8 cellular contexts compared by ENCODE assay signal in genomic region chr6:31497595-31498476, GRCh38. TPM values are rescaled to one million over a fixed set of nuclear protein-coding genes. Genes with fewer than 3 reads are reported as not detected.
DNase-seq lines count a peak whose midpoint lies in the region; ATAC-seq and TF ChIP-seq lines count a peak whose summit lies in the region.

Gene MICB (plus strand): TSS chr6:31498145. CDS start chr6:31498194, 49 bp downstream.

- H3K27me3 Mint-ChIP-seq in activated CD8-positive, alpha-beta memory T cell treated with anti-CD3 and anti-CD28 coated beads, Interleukin-2, amount 10 ng/mL, durations not matched to agents 7 days and 5 days: no peaks in the 10 kb centered on the region

- no peak within 1 kb of the TSS for H3K27ac ChIP-seq in mesodermal cell (ENCODE audit: low read depth, low read length, severe bottlenecking)

- DNase-seq in GM13976 (ENCODE audit: low spot score) (peak; percentile 89), NCI-H748 (lab: John Stamatoyannopoulos, UW; ENCODE audit: unreplicated experiment) (peak; percentile 97), SHP77 (lab: John Stamatoyannopoulos, UW) (no peak)
- peak; percentile 91 for DNase-seq in activated CD8-positive, alpha-beta memory T cell treated with anti-CD3 and anti-CD28 coated beads, Interleukin-2, amount 10 ng/mL, durations not matched to agents 7 days and 5 days
- DNase-seq in stimulated activated CD8-positive, alpha-beta memory T cell treated with anti-CD3 and anti-CD28 coated beads, Interleukin-2, amount 100 ng/mL, for 1 hour (ENCODE audit: low read depth in 2 of 2): peak; percentile 69 to 76

- in situ Hi-C loops in GM13976 (cut with MboI; ENCODE audit: low sequenced_read_pairs, unreplicated experiment) (loop anchor here (10.0 kb wide), 1 partner anchor 97 kb away; the partner anchor contains the start of gene NCR3), endometrial microvascular endothelial cells (cut with HindIII; ENCODE audit: inconsistent ontology term, low pct_unique_long_range_greater_than_20kb, low sequenced_read_pairs) (no loop called here)

- peak; percentile 63 for ATAC-seq in HG02885 (IDR thresholded peaks at IDR 0.05; ENCODE audit: poor library complexity, unreplicated experiment)
- peak; percentile 70 for ATAC-seq in activated CD8-positive, alpha-beta memory T cell treated with anti-CD3 and anti-CD28 coated beads, Interleukin-2, amount 10 ng/mL, durations not matched to agents 7 days and 5 days

- peaks cover 64% of the 10 kb centered on the region for H3K4me1 Mint-ChIP-seq in activated CD8-positive, alpha-beta memory T cell treated with anti-CD3 and anti-CD28 coated beads, Interleukin-2, amount 10 ng/mL, durations not matched to agents 7 days and 5 days

- 1% methylated on average over 38 to 40 of the region's 61 CpGs for WGBS in mesodermal cell (ENCODE audit: insufficient coverage in 2 of 2), 2 experiments

- peaks cover 24% of the 10 kb centered on the region for H3K36me3 Mint-ChIP-seq in activated CD8-positive, alpha-beta memory T cell treated with anti-CD3 and anti-CD28 coated beads, Interleukin-2, amount 10 ng/mL, durations not matched to agents 7 days and 5 days

- H3K36me3 ChIP-seq in mesodermal cell (ENCODE audit: control insufficient read depth, insufficient read depth, low read length): no peaks in the 10 kb centered on the region

- peaks cover 7% of the 10 kb centered on the region for H3K4me1 ChIP-seq in mesodermal cell (ENCODE audit: control insufficient read depth, insufficient read depth, low read length, poor library complexity, severe bottlenecking)

- no peaks in the 10 kb centered on the region for H3K9me3 Mint-ChIP-seq in activated CD8-positive, alpha-beta memory T cell treated with anti-CD3 and anti-CD28 coated beads, Interleukin-2, amount 10 ng/mL, durations not matched to agents 7 days and 5 days (ENCODE audit: low read depth)

- H3K4me3 ChIP-seq in mesodermal cell (ENCODE audit: extremely low read depth, insufficient read depth, low read length, poor library complexity, severe bottlenecking): peak within 1 kb of the TSS; percentile 50

- peak within 1 kb of the TSS; percentile 83 for H3K27ac Mint-ChIP-seq in activated CD8-positive, alpha-beta memory T cell treated with anti-CD3 and anti-CD28 coated beads, Interleukin-2, amount 10 ng/mL, durations not matched to agents 7 days and 5 days

- TF ChIP-seq CTCF in GM13976 (IDR thresholded peaks at IDR 0.05; ENCODE audit: borderline replicate concordance, control extremely low read depth, extremely low read depth, insufficient read depth, missing control alignments): no peak

- CTCF ChIA-PET in activated CD8-positive, alpha-beta memory T cell treated with anti-CD3 and anti-CD28 coated beads, Interleukin-2, amount 10 ng/mL, durations not matched to agents 7 days and 5 days (lab: Charles Lee): interaction anchor here (0.6 to 7.8 kb wide), 7 partner anchors 14 to 123 kb away, joined by 3 to 88 read pairs (median 5); partner anchors contain the start of genes ATP6V1G2, DDX39B and NFKBIL1

- H3K4me3 Mint-ChIP-seq in activated CD8-positive, alpha-beta memory T cell treated with anti-CD3 and anti-CD28 coated beads, Interleukin-2, amount 10 ng/mL, durations not matched to agents 7 days and 5 days: peak within 1 kb of the TSS; percentile 76

- H3K9me3 ChIP-seq in mesodermal cell (ENCODE audit: control insufficient read depth, low read length): no peaks in the 10 kb centered on the region

RNA-seq across cellular contexts. Expression of gene MICB, which starts in this region (rescaled TPM):
- 10 to 100 TPM; 44.1 to 63.8 TPM for total RNA-seq in activated CD8-positive, alpha-beta memory T cell treated with anti-CD3 and anti-CD28 coated beads, Interleukin-2, amount 10 ng/mL, durations not matched to agents 7 days and 5 days
- total RNA-seq in endometrial microvascular endothelial cells (ENCODE audit: inconsistent ontology term): 26.1 TPM
- 6.9 TPM for polyA plus RNA-seq in mesodermal cell (2013, experiment 1 of 2)
- polyA plus RNA-seq in mesodermal cell (2013, experiment 2 of 2): 5.7 TPM

Comparison
In these comparisons a context has a peak if more than half of its experiments do, and no peak if none do; other contexts are left out.
1. DNase-seq: peak in GM13976 (single experiment), NCI-H748 (single experiment), activated CD8-positive, alpha-beta memory T cell treated with anti-CD3 and anti-CD28 coated beads, Interleukin-2, amount 10 ng/mL, durations not matched to agents 7 days and 5 days (single experiment) and stimulated activated CD8-positive, alpha-beta memory T cell treated with anti-CD3 and anti-CD28 coated beads, Interleukin-2, amount 100 ng/mL, for 1 hour (2 of 2); none in SHP77 (0 of 2).